ENCODE assay signal across 26 cellular contexts in the genomic region with DNA sequence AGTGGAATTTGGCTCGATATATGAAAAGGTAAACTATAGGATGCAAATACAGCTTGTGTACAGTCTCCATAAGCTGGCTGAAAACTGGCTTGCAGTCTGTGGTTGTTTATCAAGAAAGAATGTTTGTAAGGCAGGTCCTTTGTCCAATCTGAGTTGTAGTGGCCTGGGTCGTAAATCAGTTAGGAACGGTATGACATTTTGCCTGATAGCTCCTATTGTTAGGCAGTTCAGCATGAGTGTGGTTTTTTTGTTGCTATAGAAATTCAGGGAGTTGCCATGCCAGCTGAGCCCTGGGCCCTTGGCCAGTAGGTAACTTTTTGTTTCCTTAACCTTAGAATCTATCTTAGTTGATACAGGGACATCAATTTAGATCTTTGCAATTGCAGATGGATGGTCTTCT.
DNase-seq lines count a peak whose midpoint lies in the region; ATAC-seq, FAIRE-seq and TF ChIP-seq lines count a peak whose summit lies in the region.
"Had no signal": no experiment of that assay in that cellular context is flagged by ENCODE, and none has a peak within 500 bp of the region (broad histone marks: within the 10 kb centered on the region; RNA-seq: fewer than 3 reads in every experiment).

No MANE protein-coding gene starts in this region.

- no peak overlapping the region for H3K27ac Mint-ChIP-seq in endodermal cell
- H3K27ac Mint-ChIP-seq: activated naive CD4-positive, alpha-beta T cell treated with anti-CD3 and anti-CD28 coated beads, Interleukin-2, amount 50 U/mL, for 72 hours; stimulated activated naive CD8-positive, alpha-beta T cell treated with anti-CD3 and anti-CD28 coated beads, Interleukin-15, Interleukin-2, amounts not matched to agents 100 ng/mL and 50 ng/mL, for 24 hours had no signal

- no peaks in the 10 kb centered on the region for H3K4me1 Mint-ChIP-seq in endodermal cell

- no peak overlapping the region for H3K4me3 ChIP-seq in endodermal cell (ENCODE audit: low read length)
- no peak overlapping the region for H3K4me3 ChIP-seq in mammary epithelial cell (replicated peaks in 1 of 3; ENCODE audit: insufficient read depth in 1 of 3, low read depth in 2 of 3, low read length in 3 of 3)
- H3K4me3 ChIP-seq: ascending aorta, spleen, thyroid gland had no signal

- no peaks in the 10 kb centered on the region for H4K20me1 ChIP-seq in mammary epithelial cell (ENCODE audit: insufficient read depth, low read length)

- H3K9me3 ChIP-seq in endodermal cell (ENCODE audit: control insufficient read depth, low read length) (no peaks in the 10 kb centered on the region), mammary epithelial cell (replicated peaks; ENCODE audit: insufficient read depth, low read length) (no peaks in the 10 kb centered on the region)
- H3K9me3 ChIP-seq: ascending aorta, Caco-2, spleen, thyroid gland had no signal

- H3K4me3 Mint-ChIP-seq in endodermal cell = no peak overlapping the region
- H3K4me3 Mint-ChIP-seq: stimulated activated naive CD8-positive, alpha-beta T cell treated with anti-CD3 and anti-CD28 coated beads, Interleukin-15, Interleukin-2, amounts not matched to agents 100 ng/mL and 50 ng/mL, for 24 hours had no signal

- peak overlapping the region; percentile 90 for H3K27ac ChIP-seq in endodermal cell (ENCODE audit: low read depth, low read length)
- H3K27ac ChIP-seq in mammary epithelial cell (ENCODE audit: insufficient read depth, low read depth, low read length) = no peak overlapping the region
- H3K27ac ChIP-seq: 22Rv1, ascending aorta, spleen, thyroid gland, WERI-Rb-1 had no signal

- H3K9ac ChIP-seq in endodermal cell (ENCODE audit: extremely low read depth, low read length, poor library complexity, severe bottlenecking) (no peak overlapping the region), mammary epithelial cell (ENCODE audit: insufficient read depth, low read length) (no peak overlapping the region)

- no peaks in the 10 kb centered on the region for H3K9me3 Mint-ChIP-seq in endodermal cell

- BruUV-seq in mammary epithelial cell (replicated peaks; lab: Mats Ljungman, UMichigan) = no TSS peak

- TF ChIP-seq CTCF in endodermal cell (conservative IDR thresholded peaks at IDR 0.05) (no peak), mammary epithelial cell (conservative IDR thresholded peaks at IDR 0.05 in 1 of 2, IDR thresholded peaks at IDR 0.05 in 1 of 2; ENCODE audit: extremely low read depth in 1 of 2, insufficient read depth in 1 of 2, low read depth in 1 of 2, low read length in 2 of 2) (no peak)

- in situ Hi-C loops in mammary epithelial cell (cut with MboI; ENCODE audit: low sequenced_read_pairs in 2 of 2) = no loop called here

- dilution Hi-C loops in mammary epithelial cell (cut with HindIII; ENCODE audit: low sequenced_read_pairs) = no loop called here

- no peaks in the 10 kb centered on the region for H3K27me3 ChIP-seq in endodermal cell (ENCODE audit: control insufficient read depth, insufficient read depth, low read length, poor library complexity, severe bottlenecking)
- no peaks in the 10 kb centered on the region for H3K27me3 ChIP-seq in mammary epithelial cell (ENCODE audit: insufficient read depth, low read length)
- H3K27me3 ChIP-seq: ascending aorta, spleen, thyroid gland had no signal

- no peak overlapping the region for H3K4me2 ChIP-seq in mammary epithelial cell (ENCODE audit: insufficient read depth, low read depth, low read length)

- H3K36me3 ChIP-seq in endodermal cell (ENCODE audit: control insufficient read depth, insufficient read depth, low read length) (no peaks in the 10 kb centered on the region), mammary epithelial cell (ENCODE audit: insufficient read depth, low read length) (no peaks in the 10 kb centered on the region)
- H3K36me3 ChIP-seq: ascending aorta, spleen, thyroid gland, WERI-Rb-1 had no signal

- H3K4me1 ChIP-seq in endodermal cell (ENCODE audit: control insufficient read depth, insufficient read depth, low read length) (no peaks in the 10 kb centered on the region), mammary epithelial cell (ENCODE audit: insufficient read depth, low read length) (no peaks in the 10 kb centered on the region)
- H3K4me1 ChIP-seq: ascending aorta, Caco-2, spleen, thyroid gland had no signal

- WGBS in endodermal cell (ENCODE audit: insufficient coverage in 1 of 2, insufficient read length in 1 of 2), 2 experiments = 91% methylated on average over 3 of the region's 3 CpGs; no CpG with 5 or more reads in 1 of the 2 experiments
- WGBS in mammary epithelial cell (ENCODE audit: low coverage, missing lambda C conversion rate) = 51% methylated on average over 3 of the region's 3 CpGs

- ATAC-seq in HG02763 (IDR thresholded peaks at IDR 0.05; ENCODE audit: unreplicated experiment) = no peak
- ATAC-seq: activated naive CD4-positive, alpha-beta T cell treated with anti-CD3 and anti-CD28 coated beads, Interleukin-2, amount 50 U/mL, for 72 hours had no signal

- peak; percentile 50 for DNase-seq in DMS53 (lab: John Stamatoyannopoulos, UW)
- DNase-seq in DMS53 treated with DMSO at 0.1 percent for 48 hours (lab: John Stamatoyannopoulos, UW; ENCODE audit: unreplicated experiment) = no peak
- DNase-seq in NCI-H526 treated with DMSO at 0.1 percent for 48 hours (lab: John Stamatoyannopoulos, UW) = peak; percentile 23
- no peak for DNase-seq in endodermal cell
- peak; percentile 9 for DNase-seq in urothelium cell line (ENCODE audit: low spot score)
- DNase-seq in mammary epithelial cell = no peak
- no peak for DNase-seq in AG08396 (ENCODE audit: low spot score)
- DNase-seq: AML-193; Caco-2; foreskin melanocyte; hypothalamus; islet precursor cell; NCI-H187; NCI-H345; NK-92 treated with Interleukin-12 subunit alpha and Interleukin-12 subunit beta, amount 100 ng/mL, for 24 hours; spleen; stimulated activated CD4-positive, alpha-beta T cell treated with anti-CD3 and anti-CD28 coated beads, Interleukin-4, amount 100 ng/mL, for 24 hours; T-helper 2 cell; thyroid gland; WERI-Rb-1 had no signal

- H3K36me3 Mint-ChIP-seq in endodermal cell (ENCODE audit: low read depth) = no peaks in the 10 kb centered on the region
- H3K36me3 Mint-ChIP-seq: activated naive CD4-positive, alpha-beta T cell treated with anti-CD3 and anti-CD28 coated beads, Interleukin-2, amount 50 U/mL, for 72 hours had no signal

- H2AFZ ChIP-seq in mammary epithelial cell (ENCODE audit: low read depth, low read length) = no peak overlapping the region

- no peaks in the 10 kb centered on the region for H3K27me3 Mint-ChIP-seq in endodermal cell (ENCODE audit: insufficient read depth)
- H3K27me3 Mint-ChIP-seq: stimulated activated naive CD8-positive, alpha-beta T cell treated with anti-CD3 and anti-CD28 coated beads, Interleukin-15, Interleukin-2, amounts not matched to agents 100 ng/mL and 50 ng/mL, for 24 hours had no signal

- no peak for FAIRE-seq in urothelium cell line (lab: Jason Lieb, UNC)
- FAIRE-seq: H54 had no signal

- no peaks in the 10 kb centered on the region for H3K79me2 ChIP-seq in mammary epithelial cell (ENCODE audit: insufficient read depth, low read length)

- intact Hi-C loops in mammary epithelial cell (cut with micrococcal nuclease) = no loop called here

- CTCF ChIA-PET in mammary epithelial cell (lab: Charles Lee; ENCODE audit: low non-redundant PET) = no interaction called here

Comparison
In these comparisons a context has a peak if more than half of its experiments do, and no peak if none do; other contexts are left out.
1. DNase-seq: peak in DMS53 (single experiment), NCI-H526 treated with DMSO at 0.1 percent for 48 hours (single experiment) and urothelium cell line (single experiment); none in DMS53 treated with DMSO at 0.1 percent for 48 hours (single experiment), endodermal cell (single experiment), mammary epithelial cell (single experiment) and AG08396 (single experiment).